17 cellular contexts compared by ENCODE assay signal in genomic region chr5:139955053-139955605, GRCh38.
A peak's percentile ranks its signal among the peaks of the same experiment; 100 is the strongest.
DNase-seq lines count a peak whose midpoint lies in the region; ATAC-seq, FAIRE-seq and TF ChIP-seq lines count a peak whose summit lies in the region.
"Had no signal": no experiment of that assay in that cellular context is flagged by ENCODE, and none has a peak within 500 bp of the region (broad histone marks: within the 10 kb centered on the region; RNA-seq: fewer than 3 reads in every experiment).

No MANE protein-coding gene starts in this region.

- H2AFZ ChIP-seq in H1 (ENCODE audit: low read length), result peak overlapping the region; percentile 89

- H4K8ac ChIP-seq in H1 (ENCODE audit: extremely low read depth, insufficient read depth, low read length), result no peak overlapping the region

- H3K4me3 ChIP-seq in H1 (ENCODE audit: extremely low read depth in 1 of 4, insufficient read depth in 2 of 4, low read depth in 3 of 4, low read length in 4 of 4) (no peak overlapping the region), thyroid gland (replicated peaks in 1 of 3) (no peak overlapping the region)
- H3K4me3 ChIP-seq: SJCRH30, uterus had no signal

- H2BK20ac ChIP-seq in H1 (ENCODE audit: low read length), result peak overlapping the region; percentile 76; the same call in 1 of the 2 replicates

- POLR2A ChIA-PET in H1 (lab: Charles Lee; ENCODE audit: partially characterized antibody), result interaction anchor here (0.9 to 1.1 kb wide), 2 partner anchors 14 to 309 kb away, joined by 3 to 5 read pairs; no protein-coding TSS in a partner anchor

- no peaks in the 10 kb centered on the region for H3K79me1 ChIP-seq in H1 (ENCODE audit: low read depth, low read length)

- peak overlapping the region; percentile 59 for H4K91ac ChIP-seq in H1 (replicated peaks; ENCODE audit: insufficient read length, low read length)

- no peak overlapping the region for H3K23ac ChIP-seq in H1 (ENCODE audit: insufficient read length)

- peak overlapping the region; percentile 79; the same call in 1 of the 2 replicates for H3K18ac ChIP-seq in H1 (ENCODE audit: extremely low read depth, low read length)

- peak overlapping the region; percentile 36; the same call in 1 of the 2 replicates for H2BK15ac ChIP-seq in H1 (ENCODE audit: low read length)

- CTCF ChIA-PET in H1 (lab: Charles Lee; ENCODE audit: partially characterized antibody), result interaction anchor here (0.9 to 11.6 kb wide), 11 partner anchors 14 to 157 kb away, joined by 3 to 156 read pairs (median 3); no protein-coding TSS in a partner anchor

- TF ChIP-seq RAD21 in H1 (IDR thresholded peaks at IDR 0.05 in 1 of 2, conservative IDR thresholded peaks at IDR 0.05 in 1 of 2; ENCODE audit: low read depth in 2 of 2, low read length in 2 of 2), result no peak

- ATAC-seq in GM18498 (IDR thresholded peaks at IDR 0.05; ENCODE audit: unreplicated experiment) (peak; percentile 67), GM21423 (IDR thresholded peaks at IDR 0.05; ENCODE audit: unreplicated experiment) (peak; percentile 49), HG02885 (IDR thresholded peaks at IDR 0.05; ENCODE audit: poor library complexity, unreplicated experiment) (peak; percentile 91)

- no peaks in the 10 kb centered on the region for H4K20me1 ChIP-seq in H1 (replicated peaks in 1 of 2; ENCODE audit: control insufficient read depth in 1 of 2, insufficient read depth in 2 of 2, low read length in 2 of 2)

- no peak overlapping the region; the same call in 1 of the 2 replicates for H2AK5ac ChIP-seq in H1 (ENCODE audit: low read depth, low read length)

- WGBS in H1 (ENCODE audit: extremely low coverage in 1 of 2, insufficient coverage in 1 of 2, insufficient read length in 1 of 2, insufficient replicate concordance in 2 of 2, low coverage in 1 of 2, low lambda C conversion rate in 2 of 2, missing lambda C conversion rate in 1 of 2), 2 experiments, result 78% methylated on average over 5 of the region's 5 CpGs; no CpG with 5 or more reads in 1 of the 2 experiments
- 92 to 93% methylated on average over 5 of the region's 5 CpGs for WGBS in thyroid gland, 2 donors

- H2BK5ac ChIP-seq in H1 (ENCODE audit: low read depth, low read length), result 0 out of 2 replicates have a peak overlapping the region, but pooled peaks have one; percentile 31

- peaks cover 3% of the 10 kb centered on the region; the same call in 1 of the 2 replicates for H3K23me2 ChIP-seq in H1 (ENCODE audit: low read depth, low read length)

- FAIRE-seq in H1 (lab: Jason Lieb, UNC), result no peak
- FAIRE-seq: TTC549 had no signal

- H3K27ac ChIP-seq in H1 (ENCODE audit: low read depth, low read length) (no peak overlapping the region), thyroid gland (no peak overlapping the region)
- H3K27ac ChIP-seq: brain microvascular endothelial cell, SJCRH30, uterus had no signal

- TF ChIP-seq CTCF in H1 (IDR thresholded peaks at IDR 0.05; ENCODE audit: control extremely low read depth in 1 of 3, insufficient read depth in 1 of 3, low read depth in 1 of 3, low read length in 3 of 3), result no peak
- no peak for TF ChIP-seq CTCF in thyroid gland (IDR thresholded peaks at IDR 0.05)

- H3K36me3 ChIP-seq in H1 (ENCODE audit: control insufficient read depth in 2 of 4, insufficient read depth in 4 of 4, low read length in 3 of 4), result no peaks in the 10 kb centered on the region
- H3K36me3 ChIP-seq in thyroid gland, result no peaks in the 10 kb centered on the region
- H3K36me3 ChIP-seq: brain microvascular endothelial cell, SJCRH30, uterus had no signal

- TF ChIP-seq EP300 in H1 (IDR thresholded peaks at IDR 0.05; ENCODE audit: borderline replicate concordance in 1 of 2, low read depth in 2 of 2, low read length in 2 of 2), result no peak

- H3K27me3 ChIP-seq in H1 (replicated peaks in 1 of 4; ENCODE audit: control insufficient read depth in 3 of 4, extremely low read depth in 1 of 4, insufficient read depth in 3 of 4, low read length in 3 of 4) (no peaks in the 10 kb centered on the region; a peak in 1 of 7 replicates), thyroid gland (no peaks in the 10 kb centered on the region)
- H3K27me3 ChIP-seq: brain microvascular endothelial cell, uterus had no signal

- no peaks in the 10 kb centered on the region for H3K79me2 ChIP-seq in H1 (ENCODE audit: control insufficient read depth in 1 of 2, insufficient read depth in 2 of 2, low read length in 2 of 2)

- peak overlapping the region; percentile 71; the same call in 1 of the 2 replicates for H2BK12ac ChIP-seq in H1 (ENCODE audit: low read depth, low read length)

- TF ChIP-seq POLR2A in H1 (IDR thresholded peaks at IDR 0.05; ENCODE audit: control extremely low read depth in 1 of 2, low read depth in 2 of 2, low read length in 2 of 2) (no peak), thyroid gland (IDR thresholded peaks at IDR 0.05) (no peak)

- H3K56ac ChIP-seq in H1 (replicated peaks; ENCODE audit: insufficient read length, low read depth, low read length), result peak overlapping the region; percentile 35

- H3K4me2 ChIP-seq in H1 (ENCODE audit: insufficient read depth in 1 of 2, low read depth in 2 of 2, low read length in 2 of 2), result peak overlapping the region; percentile 24 to 35; a peak in 2 of 4 replicates

- DNase-seq in H1 (ENCODE audit: low read depth in 1 of 2, low spot score in 2 of 2) (no peak), NCI-H345 (lab: John Stamatoyannopoulos, UW) (no peak), SIG-M5 (lab: John Stamatoyannopoulos, UW) (no peak), NOMO-1 treated with dmso at 0.1 percent for 144 hours (lab: John Stamatoyannopoulos, UW; ENCODE audit: unreplicated experiment) (no peak), thyroid gland (no peak)
- DNase-seq: activated naive CD4-positive, alpha-beta T cell treated with Interleukin-2 at 50 U/mL for 16 hours; brain microvascular endothelial cell; mammary epithelial cell; NCI-H187 treated with DMSO at 0.1 percent for 48 hours; SJCRH30; stimulated activated CD4-positive, alpha-beta T cell treated with anti-CD3 and anti-CD28 coated beads, Interleukin-4, amount 100 ng/mL, for 4 hours; stimulated activated naive B cell treated with anti-CD40 and anti-IgM and Interleukin-4, amounts not matched to agents 10 μg/mL and 1 μg/mL and 100 μg/mL, for 72 hours; uterus had no signal

- H2BK120ac ChIP-seq in H1 (replicated peaks; ENCODE audit: low read depth, low read length), result no peak overlapping the region

- H3K4me1 ChIP-seq in H1 (replicated peaks in 1 of 4; ENCODE audit: control insufficient read depth in 3 of 4, insufficient read depth in 4 of 4, low read length in 3 of 4), result peaks cover 2 to 14% (median 6%) of the 10 kb centered on the region in 4 experiments; a peak in 6 of 7 replicates
- H3K4me1 ChIP-seq in thyroid gland, result peaks cover 0 to 8% of the 10 kb centered on the region in 2 donors
- H3K4me1 ChIP-seq: SJCRH30, uterus had no signal

- intact Hi-C loops in thyroid gland (cut with DNase I), result no loop called here

- H3K4ac ChIP-seq in H1 (replicated peaks; ENCODE audit: insufficient read length, low read depth, low read length), result no peak overlapping the region

- H4K5ac ChIP-seq in H1 (ENCODE audit: insufficient read length, low read depth, low read length), result no peak overlapping the region

- H3K9me3 ChIP-seq in H1 (ENCODE audit: insufficient read depth in 2 of 2, low read depth in 1 of 2, low read length in 1 of 2), result no peaks in the 10 kb centered on the region
- no peaks in the 10 kb centered on the region for H3K9me3 ChIP-seq in thyroid gland
- H3K9me3 ChIP-seq: SJCRH30, uterus had no signal

- no peak overlapping the region for H3K9ac ChIP-seq in H1 (replicated peaks in 1 of 4; ENCODE audit: extremely low read depth in 1 of 4, low read depth in 3 of 4, low read length in 3 of 4)

- H3K14ac ChIP-seq in H1 (ENCODE audit: insufficient read length), result no peak overlapping the region

TF ChIP-seq in H1, 55 proteins besides CTCF, POLR2A, EP300 and RAD21:
- TF ChIP-seq KDM1A (IDR thresholded peaks at IDR 0.05; ENCODE audit: borderline replicate concordance, low read length) (0 out of 2 replicates have a peak, but pooled peaks have one; percentile 17), TEAD4 (IDR thresholded peaks at IDR 0.05; ENCODE audit: low read depth, low read length) (no peak)
